In genomic region chr4:40908297-40908696, GRCh38 we compare ENCODE assay signal across 9 cellular contexts.
DNase-seq lines count a peak whose midpoint lies in the region; ATAC-seq, FAIRE-seq and TF ChIP-seq lines count a peak whose summit lies in the region.
"Had no signal": no experiment of that assay in that cellular context is flagged by ENCODE, and none has a peak within 500 bp of the region (broad histone marks: within the 10 kb centered on the region; RNA-seq: fewer than 3 reads in every experiment).

No MANE protein-coding gene starts in this region.

- no peak for TF ChIP-seq POLR2A in GM12891 (IDR thresholded peaks at IDR 0.05; ENCODE audit: low read depth, low read length)

- H3K36me3 Mint-ChIP-seq in activated T-helper 17 cell treated with anti-CD3 and anti-CD28 coated beads, Interleukin-2, amount 50 U/mL, for 72 hours (ENCODE audit: low read depth), result peaks cover 7% of the 10 kb centered on the region

- H3K9me3 Mint-ChIP-seq in activated T-helper 17 cell treated with anti-CD3 and anti-CD28 coated beads, Interleukin-2, amount 50 U/mL, for 72 hours, result no peaks in the 10 kb centered on the region

- H3K27ac Mint-ChIP-seq in activated T-helper 17 cell treated with anti-CD3 and anti-CD28 coated beads, Interleukin-2, amount 50 U/mL, for 72 hours, result peak overlapping the region; percentile 95

- H3K36me3 ChIP-seq in mucosa of descending colon (ENCODE audit: low read depth), result no peaks in the 10 kb centered on the region
- H3K36me3 ChIP-seq: neutrophil had no signal

- H3K4me1 Mint-ChIP-seq in activated T-helper 17 cell treated with anti-CD3 and anti-CD28 coated beads, Interleukin-2, amount 50 U/mL, for 72 hours, result peaks cover 17% of the 10 kb centered on the region

- peak; percentile 14 for ATAC-seq in GM18517 (IDR thresholded peaks at IDR 0.05; ENCODE audit: unreplicated experiment)
- ATAC-seq in HG02798 (IDR thresholded peaks at IDR 0.05; ENCODE audit: poor library complexity, unreplicated experiment), result peak; percentile 16
- ATAC-seq in activated T-helper 17 cell treated with anti-CD3 and anti-CD28 coated beads, Interleukin-2, amount 50 U/mL, for 72 hours (replicated peaks), result no peak
- peak; percentile 89 for ATAC-seq in mucosa of descending colon
- no peak for ATAC-seq in omental fat pad (ENCODE audit: low FRiP score)
- no peak for ATAC-seq in GM19328 (IDR thresholded peaks at IDR 0.05; ENCODE audit: unreplicated experiment)

- H3K4me3 ChIP-seq in mucosa of descending colon, result no peak overlapping the region

- TF ChIP-seq CTCF in mucosa of descending colon (IDR thresholded peaks at IDR 0.05), result no peak
- no peak for TF ChIP-seq CTCF in omental fat pad (IDR thresholded peaks at IDR 0.05)

- no peaks in the 10 kb centered on the region for H3K4me1 ChIP-seq in mucosa of descending colon (ENCODE audit: low read depth)

- peak overlapping the region; percentile 80 for H3K4me3 Mint-ChIP-seq in activated T-helper 17 cell treated with anti-CD3 and anti-CD28 coated beads, Interleukin-2, amount 50 U/mL, for 72 hours

- intact Hi-C loops in mucosa of descending colon (cut with DNase I, micrococcal nuclease), result no loop called here

- no peak for FAIRE-seq in GM12891 (lab: Jason Lieb, UNC)

- no peaks in the 10 kb centered on the region for H3K9me3 ChIP-seq in mucosa of descending colon
- H3K9me3 ChIP-seq: neutrophil had no signal

- peak; percentile 55 to 66 (median 65) for DNase-seq in mucosa of descending colon
- DNase-seq in NCI-H2107 (lab: John Stamatoyannopoulos, UW), result no peak
- DNase-seq in omental fat pad (ENCODE audit: low spot score), result no peak
- DNase-seq in GM12891 (ENCODE audit: insufficient read length, low spot score), result no peak

- peaks cover 4% of the 10 kb centered on the region for H3K27me3 Mint-ChIP-seq in activated T-helper 17 cell treated with anti-CD3 and anti-CD28 coated beads, Interleukin-2, amount 50 U/mL, for 72 hours

TF ChIP-seq in GM12891, 5 proteins besides CTCF, POLR2A, EP300 and RAD21:
- no peak for TF ChIP-seq TAF1 (IDR thresholded peaks at IDR 0.05; ENCODE audit: low read depth, low read length)

Comparison
In these comparisons a context has a peak if more than half of its experiments do, and no peak if none do; other contexts are left out.
1. ATAC-seq: peak in GM18517 (single experiment), HG02798 (single experiment) and mucosa of descending colon (single experiment); none in activated T-helper 17 cell treated with anti-CD3 and anti-CD28 coated beads, Interleukin-2, amount 50 U/mL, for 72 hours (single experiment), omental fat pad (single experiment) and GM19328 (single experiment).
2. DNase-seq: peak in mucosa of descending colon (3 of 3); none in NCI-H2107 (single experiment), omental fat pad (single experiment) and GM12891 (single experiment).